Comparison of ENCODE assay signal across 1 cellular context in genomic region chr5:148682283-148683026, GRCh38.
A peak's percentile ranks its signal among the peaks of the same experiment; 100 is the strongest.
TF ChIP-seq lines count a peak whose summit lies in the region.

No MANE protein-coding gene starts in this region.

TF ChIP-seq in K562, 482 proteins besides CTCF, POLR2A, EP300 and RAD21 (continued from another document and continues in another):
- TF ChIP-seq C11orf30 (IDR thresholded peaks at IDR 0.05; ENCODE audit: low read depth) (no peak), CCNT2 (IDR thresholded peaks at IDR 0.05; ENCODE audit: borderline replicate concordance, extremely low read depth, insufficient read length, low read depth, low read length) (peak; percentile 92), SRSF9 (IDR thresholded peaks at IDR 0.05; ENCODE audit: borderline replicate concordance, low read depth, low read length) (no peak), SMAD3 (CRISPR knock-in tag; conservative IDR thresholded peaks at IDR 0.05) (no peak), ZNF644 (tag; IDR thresholded peaks at IDR 0.05; ENCODE audit: low read depth) (no peak), ATF2 (CRISPR knock-in tag; IDR thresholded peaks at IDR 0.05) (no peak), NFATC3 (IDR thresholded peaks at IDR 0.05) (0 out of 2 replicates have a peak, but pooled peaks have one; percentile 49), ZNF77 (CRISPR knock-in tag; IDR thresholded peaks at IDR 0.05) (no peak), PTBP1 (IDR thresholded peaks at IDR 0.05; ENCODE audit: low read depth, low read length) (no peak), ZNF407 (IDR thresholded peaks at IDR 0.05; ENCODE audit: low read depth) (no peak), SMAD4 (CRISPR knock-in tag; conservative IDR thresholded peaks at IDR 0.05) (0 out of 2 replicates have a peak, but pooled peaks have one; percentile 56), HDAC3 (IDR thresholded peaks at IDR 0.05; ENCODE audit: borderline replicate concordance, partially characterized antibody) (peak; percentile 90), MEIS2 (IDR thresholded peaks at IDR 0.05; ENCODE audit: partially characterized antibody) (peak; percentile 69), ZNF436 (CRISPR knock-in tag; IDR thresholded peaks at IDR 0.05) (no peak), KAT2B (IDR thresholded peaks at IDR 0.05; ENCODE audit: low read depth, low read length) (no peak), ZNF311 (CRISPR knock-in tag; IDR thresholded peaks at IDR 0.05) (no peak), CC2D1A (IDR thresholded peaks at IDR 0.05) (peak; percentile 91; the same call in 1 of the 2 replicates), CHAMP1 (IDR thresholded peaks at IDR 0.05) (peak; percentile 92), HMGXB4 (CRISPR knock-in tag; IDR thresholded peaks at IDR 0.05) (no peak), CBX8 (IDR thresholded peaks at IDR 0.05; ENCODE audit: borderline replicate concordance, extremely low read depth, low read depth, low read length, poor library complexity, severe bottlenecking) (no peak), CBFB (CRISPR knock-in tag; IDR thresholded peaks at IDR 0.05) (no peak), HNRNPL (IDR thresholded peaks at IDR 0.05; ENCODE audit: low read depth, low read length) (no peak), ZNF445 (CRISPR knock-in tag; IDR thresholded peaks at IDR 0.05; ENCODE audit: low read depth) (no peak), TFAM (CRISPR knock-in tag; conservative IDR thresholded peaks at IDR 0.05) (no peak), RCOR1 (IDR thresholded peaks at IDR 0.05; ENCODE audit: borderline replicate concordance in 1 of 2, low read depth in 2 of 2, low read length in 2 of 2) (peak; percentile 89 to 94), ZNF766 (CRISPR knock-in tag; conservative IDR thresholded peaks at IDR 0.05) (0 out of 2 replicates have a peak, but pooled peaks have one; percentile 27), POLR2AphosphoS5 (IDR thresholded peaks at IDR 0.05; ENCODE audit: control insufficient read depth, insufficient read depth, low read depth, low read length) (peak; percentile 76; the same call in 1 of the 2 replicates), LEF1 (IDR thresholded peaks at IDR 0.05) (peak; percentile 87)
- TF ChIP-seq, protein P1, sequence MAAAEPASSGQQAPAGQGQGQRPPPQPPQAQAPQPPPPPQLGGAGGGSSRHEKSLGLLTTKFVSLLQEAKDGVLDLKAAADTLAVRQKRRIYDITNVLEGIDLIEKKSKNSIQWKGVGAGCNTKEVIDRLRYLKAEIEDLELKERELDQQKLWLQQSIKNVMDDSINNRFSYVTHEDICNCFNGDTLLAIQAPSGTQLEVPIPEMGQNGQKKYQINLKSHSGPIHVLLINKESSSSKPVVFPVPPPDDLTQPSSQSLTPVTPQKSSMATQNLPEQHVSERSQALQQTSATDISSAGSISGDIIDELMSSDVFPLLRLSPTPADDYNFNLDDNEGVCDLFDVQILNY (CRISPR knock-in tag; IDR thresholded peaks at IDR 0.05), result no peak
- TF ChIP-seq, protein P2, sequence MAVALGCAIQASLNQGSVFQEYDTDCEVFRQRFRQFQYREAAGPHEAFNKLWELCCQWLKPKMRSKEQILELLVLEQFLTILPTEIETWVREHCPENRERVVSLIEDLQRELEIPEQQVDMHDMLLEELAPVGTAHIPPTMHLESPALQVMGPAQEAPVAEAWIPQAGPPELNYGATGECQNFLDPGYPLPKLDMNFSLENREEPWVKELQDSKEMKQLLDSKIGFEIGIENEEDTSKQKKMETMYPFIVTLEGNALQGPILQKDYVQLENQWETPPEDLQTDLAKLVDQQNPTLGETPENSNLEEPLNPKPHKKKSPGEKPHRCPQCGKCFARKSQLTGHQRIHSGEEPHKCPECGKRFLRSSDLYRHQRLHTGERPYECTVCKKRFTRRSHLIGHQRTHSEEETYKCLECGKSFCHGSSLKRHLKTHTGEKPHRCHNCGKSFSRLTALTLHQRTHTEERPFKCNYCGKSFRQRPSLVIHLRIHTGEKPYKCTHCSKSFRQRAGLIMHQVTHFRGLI (CRISPR knock-in tag; IDR thresholded peaks at IDR 0.05), result no peak
- TF ChIP-seq, protein P3, sequence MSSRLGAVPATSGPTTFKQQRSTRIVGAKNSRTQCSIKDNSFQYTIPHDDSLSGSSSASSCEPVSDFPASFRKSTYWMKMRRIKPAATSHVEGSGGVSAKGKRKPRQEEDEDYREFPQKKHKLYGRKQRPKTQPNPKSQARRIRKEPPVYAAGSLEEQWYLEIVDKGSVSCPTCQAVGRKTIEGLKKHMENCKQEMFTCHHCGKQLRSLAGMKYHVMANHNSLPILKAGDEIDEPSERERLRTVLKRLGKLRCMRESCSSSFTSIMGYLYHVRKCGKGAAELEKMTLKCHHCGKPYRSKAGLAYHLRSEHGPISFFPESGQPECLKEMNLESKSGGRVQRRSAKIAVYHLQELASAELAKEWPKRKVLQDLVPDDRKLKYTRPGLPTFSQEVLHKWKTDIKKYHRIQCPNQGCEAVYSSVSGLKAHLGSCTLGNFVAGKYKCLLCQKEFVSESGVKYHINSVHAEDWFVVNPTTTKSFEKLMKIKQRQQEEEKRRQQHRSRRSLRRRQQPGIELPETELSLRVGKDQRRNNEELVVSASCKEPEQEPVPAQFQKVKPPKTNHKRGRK (tag; IDR thresholded peaks at IDR 0.05), result no peak
- TF ChIP-seq, protein P4, sequence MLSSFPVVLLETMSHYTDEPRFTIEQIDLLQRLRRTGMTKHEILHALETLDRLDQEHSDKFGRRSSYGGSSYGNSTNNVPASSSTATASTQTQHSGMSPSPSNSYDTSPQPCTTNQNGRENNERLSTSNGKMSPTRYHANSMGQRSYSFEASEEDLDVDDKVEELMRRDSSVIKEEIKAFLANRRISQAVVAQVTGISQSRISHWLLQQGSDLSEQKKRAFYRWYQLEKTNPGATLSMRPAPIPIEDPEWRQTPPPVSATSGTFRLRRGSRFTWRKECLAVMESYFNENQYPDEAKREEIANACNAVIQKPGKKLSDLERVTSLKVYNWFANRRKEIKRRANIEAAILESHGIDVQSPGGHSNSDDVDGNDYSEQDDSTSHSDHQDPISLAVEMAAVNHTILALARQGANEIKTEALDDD (IDR thresholded peaks at IDR 0.05), result no peak
- TF ChIP-seq, protein P5, sequence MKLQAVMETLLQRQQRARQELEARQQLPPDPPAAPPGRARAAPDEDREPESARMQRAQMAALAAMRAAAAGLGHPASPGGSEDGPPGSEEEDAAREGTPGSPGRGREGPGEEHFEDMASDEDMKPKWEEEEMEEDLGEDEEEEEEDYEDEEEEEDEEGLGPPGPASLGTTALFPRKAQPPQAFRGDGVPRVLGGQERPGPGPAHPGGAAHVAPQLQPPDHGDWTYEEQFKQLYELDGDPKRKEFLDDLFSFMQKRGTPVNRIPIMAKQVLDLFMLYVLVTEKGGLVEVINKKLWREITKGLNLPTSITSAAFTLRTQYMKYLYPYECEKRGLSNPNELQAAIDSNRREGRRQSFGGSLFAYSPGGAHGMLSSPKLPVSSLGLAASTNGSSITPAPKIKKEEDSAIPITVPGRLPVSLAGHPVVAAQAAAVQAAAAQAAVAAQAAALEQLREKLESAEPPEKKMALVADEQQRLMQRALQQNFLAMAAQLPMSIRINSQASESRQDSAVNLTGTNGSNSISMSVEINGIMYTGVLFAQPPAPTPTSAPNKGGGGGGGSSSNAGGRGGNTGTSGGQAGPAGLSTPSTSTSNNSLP (IDR thresholded peaks at IDR 0.05; ENCODE audit: borderline replicate concordance, low read depth, low read length), result no peak; the same call in 1 of the 2 replicates
- TF ChIP-seq, protein P6, sequence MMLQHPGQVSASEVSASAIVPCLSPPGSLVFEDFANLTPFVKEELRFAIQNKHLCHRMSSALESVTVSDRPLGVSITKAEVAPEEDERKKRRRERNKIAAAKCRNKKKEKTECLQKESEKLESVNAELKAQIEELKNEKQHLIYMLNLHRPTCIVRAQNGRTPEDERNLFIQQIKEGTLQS (IDR thresholded peaks at IDR 0.05), result peak; percentile 33; the same call in 1 of the 2 replicates
- TF ChIP-seq, protein P6 (CRISPR knock-in tag; conservative IDR thresholded peaks at IDR 0.05), result no peak
